Comparison of ENCODE assay signal across 10 cellular contexts in genomic region chr1:19452221-19452663, GRCh38. TPM values are rescaled to one million over a fixed set of nuclear protein-coding genes. Genes with fewer than 3 reads are reported as not detected.
DNase-seq lines count a peak whose midpoint lies in the region; ATAC-seq and TF ChIP-seq lines count a peak whose summit lies in the region.
"Had no signal": no experiment of that assay in that cellular context is flagged by ENCODE, and none has a peak within 500 bp of the region (broad histone marks: within the 10 kb centered on the region; RNA-seq: fewer than 3 reads in every experiment).

No MANE protein-coding gene starts in this region.

- H3K9me3 Mint-ChIP-seq in type B pancreatic cell, result no peaks in the 10 kb centered on the region
- H3K9me3 Mint-ChIP-seq: mesothelial cell of epicardium had no signal

- no peak overlapping the region for H3K4me3 ChIP-seq in mucosa of descending colon

- TF ChIP-seq CTCF in mucosa of descending colon (IDR thresholded peaks at IDR 0.05), result no peak
- TF ChIP-seq CTCF in type B pancreatic cell (conservative IDR thresholded peaks at IDR 0.05), result no peak
- no peak for TF ChIP-seq CTCF in GM13976 (IDR thresholded peaks at IDR 0.05; ENCODE audit: borderline replicate concordance, control extremely low read depth, extremely low read depth, insufficient read depth, missing control alignments)

- H3K4me1 Mint-ChIP-seq in type B pancreatic cell (ENCODE audit: unreplicated experiment), result peaks cover 79% of the 10 kb centered on the region

- intact Hi-C loops in mucosa of descending colon (cut with DNase I, micrococcal nuclease), result no loop called here
- intact Hi-C loops in left colon (cut with DNase I, micrococcal nuclease), result no loop called here

- in situ Hi-C loops in GM13976 (cut with MboI; ENCODE audit: low sequenced_read_pairs, unreplicated experiment), result no loop called here

- peak; percentile 76 for DNase-seq in LHCN-M2 (ENCODE audit: low read depth)
- peak in 1 of 3 donors; percentile 76 for DNase-seq in mucosa of descending colon
- no peak for DNase-seq in type B pancreatic cell (ENCODE audit: extremely low spot score, unreplicated experiment)
- no peak for DNase-seq in left colon
- no peak for DNase-seq in GM19238 (ENCODE audit: insufficient read length, low spot score)
- no peak for DNase-seq in GM13976 (ENCODE audit: low spot score)
- DNase-seq: amniotic stem cell, NCI-H1092 had no signal

- peak overlapping the region; percentile 78 for H3K27ac ChIP-seq in cingulate gyrus (ENCODE audit: low read depth, low read length)

- H3K36me3 Mint-ChIP-seq in type B pancreatic cell, result peaks cover 4% of the 10 kb centered on the region
- H3K36me3 Mint-ChIP-seq: mesothelial cell of epicardium had no signal

- ATAC-seq in mucosa of descending colon, result peak; percentile 33
- no peak for ATAC-seq in left colon

- H3K27me3 Mint-ChIP-seq in type B pancreatic cell, result no peaks in the 10 kb centered on the region

- H3K27ac Mint-ChIP-seq in type B pancreatic cell, result peak overlapping the region; percentile 64
- H3K27ac Mint-ChIP-seq: mesothelial cell of epicardium had no signal

- H3K9me3 ChIP-seq in mucosa of descending colon, result no peaks in the 10 kb centered on the region

- no peak overlapping the region for H3K4me3 Mint-ChIP-seq in type B pancreatic cell
- H3K4me3 Mint-ChIP-seq: mesothelial cell of epicardium had no signal

- H3K36me3 ChIP-seq in mucosa of descending colon (ENCODE audit: low read depth), result no peaks in the 10 kb centered on the region

- H3K4me1 ChIP-seq in mucosa of descending colon (ENCODE audit: low read depth), result peaks cover 44% of the 10 kb centered on the region

RNA-seq across cellular contexts. Expression of gene CAPZB, which starts 33.1 kb away (rescaled TPM):
- total RNA-seq in LHCN-M2 (2014; rRNA removed) (97.1 and 134 TPM in 2 replicates), mucosa of descending colon (100 to 1,000 TPM; 346 to 393 (median 381) TPM), type B pancreatic cell (ENCODE audit: low replicate concordance) (264 and 286 TPM in 2 replicates), left colon (100 to 1,000 TPM; 340 to 367 TPM)
- polyA plus RNA-seq in LHCN-M2 (2012), result 454 TPM
